ENCODE assay signal across 1 cellular context in the genomic region with DNA sequence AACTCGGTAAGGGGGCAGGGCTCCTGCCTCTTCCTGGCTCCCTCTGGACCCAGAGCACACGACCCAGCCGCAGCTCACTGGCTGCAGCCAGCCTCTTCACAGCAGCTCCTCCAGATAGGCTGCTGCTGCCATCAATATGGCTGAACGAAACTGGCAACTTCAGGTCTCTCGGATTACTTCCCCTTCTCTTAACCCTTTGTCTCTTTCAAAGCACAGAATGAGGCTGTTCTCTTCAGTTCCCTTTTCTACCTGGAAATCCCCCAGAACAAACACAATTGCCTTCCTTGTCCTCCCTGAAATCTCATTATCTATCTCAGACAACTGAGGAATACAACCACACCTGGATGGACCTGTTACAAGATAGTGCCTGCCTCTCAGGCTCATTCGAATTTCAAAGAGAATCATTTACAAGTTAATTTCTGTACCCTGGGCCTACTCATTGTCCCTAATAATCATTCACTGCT.
TF ChIP-seq lines count a peak whose summit lies in the region.

No MANE protein-coding gene starts in this region.

TF ChIP-seq in GM12878, 131 proteins besides CTCF, POLR2A, EP300 and RAD21 (continued from another document and continues in another):
- TF ChIP-seq, protein P1, sequence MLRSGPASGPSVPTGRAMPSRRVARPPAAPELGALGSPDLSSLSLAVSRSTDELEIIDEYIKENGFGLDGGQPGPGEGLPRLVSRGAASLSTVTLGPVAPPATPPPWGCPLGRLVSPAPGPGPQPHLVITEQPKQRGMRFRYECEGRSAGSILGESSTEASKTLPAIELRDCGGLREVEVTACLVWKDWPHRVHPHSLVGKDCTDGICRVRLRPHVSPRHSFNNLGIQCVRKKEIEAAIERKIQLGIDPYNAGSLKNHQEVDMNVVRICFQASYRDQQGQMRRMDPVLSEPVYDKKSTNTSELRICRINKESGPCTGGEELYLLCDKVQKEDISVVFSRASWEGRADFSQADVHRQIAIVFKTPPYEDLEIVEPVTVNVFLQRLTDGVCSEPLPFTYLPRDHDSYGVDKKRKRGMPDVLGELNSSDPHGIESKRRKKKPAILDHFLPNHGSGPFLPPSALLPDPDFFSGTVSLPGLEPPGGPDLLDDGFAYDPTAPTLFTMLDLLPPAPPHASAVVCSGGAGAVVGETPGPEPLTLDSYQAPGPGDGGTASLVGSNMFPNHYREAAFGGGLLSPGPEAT (IDR thresholded peaks at IDR 0.05; ENCODE audit: low read depth), result peak; percentile 99
- TF ChIP-seq PAX5 (IDR thresholded peaks at IDR 0.05; ENCODE audit: borderline replicate concordance, low read depth, low read length) (peak; percentile 49; the same call in 1 of the 2 replicates), ZSCAN29 (IDR thresholded peaks at IDR 0.05) (no peak), NR2F1 (conservative IDR thresholded peaks at IDR 0.05) (peak; percentile 90), HDAC6 (IDR thresholded peaks at IDR 0.05; ENCODE audit: unreplicated experiment) (no peak), SMAD5 (IDR thresholded peaks at IDR 0.05; ENCODE audit: low read depth) (no peak), BMI1 (IDR thresholded peaks at IDR 0.05; ENCODE audit: borderline replicate concordance) (no peak; the same call in 1 of the 2 replicates), ZNF622 (IDR thresholded peaks at IDR 0.05) (no peak), IKZF2 (IDR thresholded peaks at IDR 0.05) (peak; percentile 98 to 99), CBFB (IDR thresholded peaks at IDR 0.05; ENCODE audit: low read depth) (0 out of 2 replicates have a peak, but pooled peaks have one; percentile 10), BHLHE40 (IDR thresholded peaks at IDR 0.05; ENCODE audit: borderline replicate concordance in 1 of 2, low read depth in 2 of 2, low read length in 1 of 2) (peak; percentile 49 to 86; a peak in 3 of 4 replicates), CHD2 (IDR thresholded peaks at IDR 0.05; ENCODE audit: borderline replicate concordance, low read depth, low read length) (peak; percentile 71; the same call in 1 of the 2 replicates), YY1 (IDR thresholded peaks at IDR 0.05; ENCODE audit: low read depth, low read length) (peak; percentile 92), ZNF217 (IDR thresholded peaks at IDR 0.05) (no peak), MTA2 (IDR thresholded peaks at IDR 0.05; ENCODE audit: low read depth) (peak; percentile 96), CBX5 (IDR thresholded peaks at IDR 0.05; ENCODE audit: low read depth) (no peak), HDGF (IDR thresholded peaks at IDR 0.05) (0 out of 2 replicates have a peak, but pooled peaks have one; percentile 58), CHD1 (IDR thresholded peaks at IDR 0.05; ENCODE audit: low read depth, low read length) (no peak), STAT3 (IDR thresholded peaks at IDR 0.05; ENCODE audit: low read depth, low read length) (peak; percentile 65; the same call in 1 of the 2 replicates), BACH1 (IDR thresholded peaks at IDR 0.05; ENCODE audit: borderline replicate concordance) (peak; percentile 79; the same call in 1 of the 2 replicates), MEF2A (IDR thresholded peaks at IDR 0.05; ENCODE audit: insufficient read depth, low read depth, low read length) (no peak), SIX5 (IDR thresholded peaks at IDR 0.05; ENCODE audit: low read depth, low read length, severe bottlenecking) (no peak), SP1 (IDR thresholded peaks at IDR 0.05; ENCODE audit: low read depth, low read length) (peak; percentile 60), CREM (IDR thresholded peaks at IDR 0.05; ENCODE audit: low read depth) (peak; percentile 68; the same call in 1 of the 2 replicates), CREB1 (IDR thresholded peaks at IDR 0.05; ENCODE audit: low read depth) (peak; percentile 16; the same call in 1 of the 2 replicates), NR2C1 (IDR thresholded peaks at IDR 0.05) (no peak), SUZ12 (IDR thresholded peaks at IDR 0.05; ENCODE audit: unreplicated experiment) (no peak), JUND (IDR thresholded peaks at IDR 0.05; ENCODE audit: low read depth, low read length) (no peak), NFIC (IDR thresholded peaks at IDR 0.05; ENCODE audit: low read depth, low read length) (peak; percentile 66)
- TF ChIP-seq, protein P2, sequence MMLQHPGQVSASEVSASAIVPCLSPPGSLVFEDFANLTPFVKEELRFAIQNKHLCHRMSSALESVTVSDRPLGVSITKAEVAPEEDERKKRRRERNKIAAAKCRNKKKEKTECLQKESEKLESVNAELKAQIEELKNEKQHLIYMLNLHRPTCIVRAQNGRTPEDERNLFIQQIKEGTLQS (IDR thresholded peaks at IDR 0.05; ENCODE audit: borderline replicate concordance, extremely low read depth, low read depth, low read length), result no peak
- TF ChIP-seq, protein P3, sequence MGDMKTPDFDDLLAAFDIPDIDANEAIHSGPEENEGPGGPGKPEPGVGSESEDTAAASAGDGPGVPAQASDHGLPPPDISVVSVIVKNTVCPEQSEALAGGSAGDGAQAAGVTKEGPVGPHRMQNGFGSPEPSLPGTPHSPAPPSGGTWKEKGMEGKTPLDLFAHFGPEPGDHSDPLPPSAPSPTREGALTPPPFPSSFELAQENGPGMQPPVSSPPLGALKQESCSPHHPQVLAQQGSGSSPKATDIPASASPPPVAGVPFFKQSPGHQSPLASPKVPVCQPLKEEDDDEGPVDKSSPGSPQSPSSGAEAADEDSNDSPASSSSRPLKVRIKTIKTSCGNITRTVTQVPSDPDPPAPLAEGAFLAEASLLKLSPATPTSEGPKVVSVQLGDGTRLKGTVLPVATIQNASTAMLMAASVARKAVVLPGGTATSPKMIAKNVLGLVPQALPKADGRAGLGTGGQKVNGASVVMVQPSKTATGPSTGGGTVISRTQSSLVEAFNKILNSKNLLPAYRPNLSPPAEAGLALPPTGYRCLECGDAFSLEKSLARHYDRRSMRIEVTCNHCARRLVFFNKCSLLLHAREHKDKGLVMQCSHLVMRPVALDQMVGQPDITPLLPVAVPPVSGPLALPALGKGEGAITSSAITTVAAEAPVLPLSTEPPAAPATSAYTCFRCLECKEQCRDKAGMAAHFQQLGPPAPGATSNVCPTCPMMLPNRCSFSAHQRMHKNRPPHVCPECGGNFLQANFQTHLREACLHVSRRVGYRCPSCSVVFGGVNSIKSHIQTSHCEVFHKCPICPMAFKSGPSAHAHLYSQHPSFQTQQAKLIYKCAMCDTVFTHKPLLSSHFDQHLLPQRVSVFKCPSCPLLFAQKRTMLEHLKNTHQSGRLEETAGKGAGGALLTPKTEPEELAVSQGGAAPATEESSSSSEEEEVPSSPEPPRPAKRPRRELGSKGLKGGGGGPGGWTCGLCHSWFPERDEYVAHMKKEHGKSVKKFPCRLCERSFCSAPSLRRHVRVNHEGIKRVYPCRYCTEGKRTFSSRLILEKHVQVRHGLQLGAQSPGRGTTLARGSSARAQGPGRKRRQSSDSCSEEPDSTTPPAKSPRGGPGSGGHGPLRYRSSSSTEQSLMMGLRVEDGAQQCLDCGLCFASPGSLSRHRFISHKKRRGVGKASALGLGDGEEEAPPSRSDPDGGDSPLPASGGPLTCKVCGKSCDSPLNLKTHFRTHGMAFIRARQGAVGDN (IDR thresholded peaks at IDR 0.05), result no peak
- TF ChIP-seq, protein P4, sequence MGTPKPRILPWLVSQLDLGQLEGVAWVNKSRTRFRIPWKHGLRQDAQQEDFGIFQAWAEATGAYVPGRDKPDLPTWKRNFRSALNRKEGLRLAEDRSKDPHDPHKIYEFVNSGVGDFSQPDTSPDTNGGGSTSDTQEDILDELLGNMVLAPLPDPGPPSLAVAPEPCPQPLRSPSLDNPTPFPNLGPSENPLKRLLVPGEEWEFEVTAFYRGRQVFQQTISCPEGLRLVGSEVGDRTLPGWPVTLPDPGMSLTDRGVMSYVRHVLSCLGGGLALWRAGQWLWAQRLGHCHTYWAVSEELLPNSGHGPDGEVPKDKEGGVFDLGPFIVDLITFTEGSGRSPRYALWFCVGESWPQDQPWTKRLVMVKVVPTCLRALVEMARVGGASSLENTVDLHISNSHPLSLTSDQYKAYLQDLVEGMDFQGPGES (IDR thresholded peaks at IDR 0.05), result no peak
- TF ChIP-seq, protein P5, sequence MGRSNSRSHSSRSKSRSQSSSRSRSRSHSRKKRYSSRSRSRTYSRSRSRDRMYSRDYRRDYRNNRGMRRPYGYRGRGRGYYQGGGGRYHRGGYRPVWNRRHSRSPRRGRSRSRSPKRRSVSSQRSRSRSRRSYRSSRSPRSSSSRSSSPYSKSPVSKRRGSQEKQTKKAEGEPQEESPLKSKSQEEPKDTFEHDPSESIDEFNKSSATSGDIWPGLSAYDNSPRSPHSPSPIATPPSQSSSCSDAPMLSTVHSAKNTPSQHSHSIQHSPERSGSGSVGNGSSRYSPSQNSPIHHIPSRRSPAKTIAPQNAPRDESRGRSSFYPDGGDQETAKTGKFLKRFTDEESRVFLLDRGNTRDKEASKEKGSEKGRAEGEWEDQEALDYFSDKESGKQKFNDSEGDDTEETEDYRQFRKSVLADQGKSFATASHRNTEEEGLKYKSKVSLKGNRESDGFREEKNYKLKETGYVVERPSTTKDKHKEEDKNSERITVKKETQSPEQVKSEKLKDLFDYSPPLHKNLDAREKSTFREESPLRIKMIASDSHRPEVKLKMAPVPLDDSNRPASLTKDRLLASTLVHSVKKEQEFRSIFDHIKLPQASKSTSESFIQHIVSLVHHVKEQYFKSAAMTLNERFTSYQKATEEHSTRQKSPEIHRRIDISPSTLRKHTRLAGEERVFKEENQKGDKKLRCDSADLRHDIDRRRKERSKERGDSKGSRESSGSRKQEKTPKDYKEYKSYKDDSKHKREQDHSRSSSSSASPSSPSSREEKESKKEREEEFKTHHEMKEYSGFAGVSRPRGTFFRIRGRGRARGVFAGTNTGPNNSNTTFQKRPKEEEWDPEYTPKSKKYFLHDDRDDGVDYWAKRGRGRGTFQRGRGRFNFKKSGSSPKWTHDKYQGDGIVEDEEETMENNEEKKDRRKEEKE (IDR thresholded peaks at IDR 0.05), result no peak
- TF ChIP-seq, protein P6, sequence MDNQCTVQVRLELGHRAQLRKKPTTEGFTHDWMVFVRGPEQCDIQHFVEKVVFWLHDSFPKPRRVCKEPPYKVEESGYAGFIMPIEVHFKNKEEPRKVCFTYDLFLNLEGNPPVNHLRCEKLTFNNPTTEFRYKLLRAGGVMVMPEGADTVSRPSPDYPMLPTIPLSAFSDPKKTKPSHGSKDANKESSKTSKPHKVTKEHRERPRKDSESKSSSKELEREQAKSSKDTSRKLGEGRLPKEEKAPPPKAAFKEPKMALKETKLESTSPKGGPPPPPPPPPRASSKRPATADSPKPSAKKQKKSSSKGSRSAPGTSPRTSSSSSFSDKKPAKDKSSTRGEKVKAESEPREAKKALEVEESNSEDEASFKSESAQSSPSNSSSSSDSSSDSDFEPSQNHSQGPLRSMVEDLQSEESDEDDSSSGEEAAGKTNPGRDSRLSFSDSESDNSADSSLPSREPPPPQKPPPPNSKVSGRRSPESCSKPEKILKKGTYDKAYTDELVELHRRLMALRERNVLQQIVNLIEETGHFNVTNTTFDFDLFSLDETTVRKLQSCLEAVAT (IDR thresholded peaks at IDR 0.05), result 0 out of 2 replicates have a peak, but pooled peaks have one; percentile 19
- TF ChIP-seq, protein P7, sequence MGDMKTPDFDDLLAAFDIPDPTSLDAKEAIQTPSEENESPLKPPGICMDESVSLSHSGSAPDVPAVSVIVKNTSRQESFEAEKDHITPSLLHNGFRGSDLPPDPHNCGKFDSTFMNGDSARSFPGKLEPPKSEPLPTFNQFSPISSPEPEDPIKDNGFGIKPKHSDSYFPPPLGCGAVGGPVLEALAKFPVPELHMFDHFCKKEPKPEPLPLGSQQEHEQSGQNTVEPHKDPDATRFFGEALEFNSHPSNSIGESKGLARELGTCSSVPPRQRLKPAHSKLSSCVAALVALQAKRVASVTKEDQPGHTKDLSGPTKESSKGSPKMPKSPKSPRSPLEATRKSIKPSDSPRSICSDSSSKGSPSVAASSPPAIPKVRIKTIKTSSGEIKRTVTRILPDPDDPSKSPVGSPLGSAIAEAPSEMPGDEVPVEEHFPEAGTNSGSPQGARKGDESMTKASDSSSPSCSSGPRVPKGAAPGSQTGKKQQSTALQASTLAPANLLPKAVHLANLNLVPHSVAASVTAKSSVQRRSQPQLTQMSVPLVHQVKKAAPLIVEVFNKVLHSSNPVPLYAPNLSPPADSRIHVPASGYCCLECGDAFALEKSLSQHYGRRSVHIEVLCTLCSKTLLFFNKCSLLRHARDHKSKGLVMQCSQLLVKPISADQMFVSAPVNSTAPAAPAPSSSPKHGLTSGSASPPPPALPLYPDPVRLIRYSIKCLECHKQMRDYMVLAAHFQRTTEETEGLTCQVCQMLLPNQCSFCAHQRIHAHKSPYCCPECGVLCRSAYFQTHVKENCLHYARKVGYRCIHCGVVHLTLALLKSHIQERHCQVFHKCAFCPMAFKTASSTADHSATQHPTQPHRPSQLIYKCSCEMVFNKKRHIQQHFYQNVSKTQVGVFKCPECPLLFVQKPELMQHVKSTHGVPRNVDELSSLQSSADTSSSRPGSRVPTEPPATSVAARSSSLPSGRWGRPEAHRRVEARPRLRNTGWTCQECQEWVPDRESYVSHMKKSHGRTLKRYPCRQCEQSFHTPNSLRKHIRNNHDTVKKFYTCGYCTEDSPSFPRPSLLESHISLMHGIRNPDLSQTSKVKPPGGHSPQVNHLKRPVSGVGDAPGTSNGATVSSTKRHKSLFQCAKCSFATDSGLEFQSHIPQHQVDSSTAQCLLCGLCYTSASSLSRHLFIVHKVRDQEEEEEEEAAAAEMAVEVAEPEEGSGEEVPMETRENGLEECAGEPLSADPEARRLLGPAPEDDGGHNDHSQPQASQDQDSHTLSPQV (IDR thresholded peaks at IDR 0.05), result no peak
- TF ChIP-seq, protein P8, sequence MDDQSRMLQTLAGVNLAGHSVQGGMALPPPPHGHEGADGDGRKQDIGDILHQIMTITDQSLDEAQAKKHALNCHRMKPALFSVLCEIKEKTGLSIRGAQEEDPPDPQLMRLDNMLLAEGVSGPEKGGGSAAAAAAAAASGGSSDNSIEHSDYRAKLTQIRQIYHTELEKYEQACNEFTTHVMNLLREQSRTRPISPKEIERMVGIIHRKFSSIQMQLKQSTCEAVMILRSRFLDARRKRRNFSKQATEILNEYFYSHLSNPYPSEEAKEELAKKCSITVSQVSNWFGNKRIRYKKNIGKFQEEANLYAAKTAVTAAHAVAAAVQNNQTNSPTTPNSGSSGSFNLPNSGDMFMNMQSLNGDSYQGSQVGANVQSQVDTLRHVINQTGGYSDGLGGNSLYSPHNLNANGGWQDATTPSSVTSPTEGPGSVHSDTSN (IDR thresholded peaks at IDR 0.05; ENCODE audit: insufficient replicate concordance, low read depth, low read length), result peak; percentile 79
- TF ChIP-seq, protein P9, sequence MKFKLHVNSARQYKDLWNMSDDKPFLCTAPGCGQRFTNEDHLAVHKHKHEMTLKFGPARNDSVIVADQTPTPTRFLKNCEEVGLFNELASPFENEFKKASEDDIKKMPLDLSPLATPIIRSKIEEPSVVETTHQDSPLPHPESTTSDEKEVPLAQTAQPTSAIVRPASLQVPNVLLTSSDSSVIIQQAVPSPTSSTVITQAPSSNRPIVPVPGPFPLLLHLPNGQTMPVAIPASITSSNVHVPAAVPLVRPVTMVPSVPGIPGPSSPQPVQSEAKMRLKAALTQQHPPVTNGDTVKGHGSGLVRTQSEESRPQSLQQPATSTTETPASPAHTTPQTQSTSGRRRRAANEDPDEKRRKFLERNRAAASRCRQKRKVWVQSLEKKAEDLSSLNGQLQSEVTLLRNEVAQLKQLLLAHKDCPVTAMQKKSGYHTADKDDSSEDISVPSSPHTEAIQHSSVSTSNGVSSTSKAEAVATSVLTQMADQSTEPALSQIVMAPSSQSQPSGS (IDR thresholded peaks at IDR 0.05; ENCODE audit: low read length), result peak; percentile 56; the same call in 1 of the 2 replicates
- TF ChIP-seq, protein P10, sequence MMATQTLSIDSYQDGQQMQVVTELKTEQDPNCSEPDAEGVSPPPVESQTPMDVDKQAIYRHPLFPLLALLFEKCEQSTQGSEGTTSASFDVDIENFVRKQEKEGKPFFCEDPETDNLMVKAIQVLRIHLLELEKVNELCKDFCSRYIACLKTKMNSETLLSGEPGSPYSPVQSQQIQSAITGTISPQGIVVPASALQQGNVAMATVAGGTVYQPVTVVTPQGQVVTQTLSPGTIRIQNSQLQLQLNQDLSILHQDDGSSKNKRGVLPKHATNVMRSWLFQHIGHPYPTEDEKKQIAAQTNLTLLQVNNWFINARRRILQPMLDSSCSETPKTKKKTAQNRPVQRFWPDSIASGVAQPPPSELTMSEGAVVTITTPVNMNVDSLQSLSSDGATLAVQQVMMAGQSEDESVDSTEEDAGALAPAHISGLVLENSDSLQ (IDR thresholded peaks at IDR 0.05), result peak; percentile 94
